In the genomic region with DNA sequence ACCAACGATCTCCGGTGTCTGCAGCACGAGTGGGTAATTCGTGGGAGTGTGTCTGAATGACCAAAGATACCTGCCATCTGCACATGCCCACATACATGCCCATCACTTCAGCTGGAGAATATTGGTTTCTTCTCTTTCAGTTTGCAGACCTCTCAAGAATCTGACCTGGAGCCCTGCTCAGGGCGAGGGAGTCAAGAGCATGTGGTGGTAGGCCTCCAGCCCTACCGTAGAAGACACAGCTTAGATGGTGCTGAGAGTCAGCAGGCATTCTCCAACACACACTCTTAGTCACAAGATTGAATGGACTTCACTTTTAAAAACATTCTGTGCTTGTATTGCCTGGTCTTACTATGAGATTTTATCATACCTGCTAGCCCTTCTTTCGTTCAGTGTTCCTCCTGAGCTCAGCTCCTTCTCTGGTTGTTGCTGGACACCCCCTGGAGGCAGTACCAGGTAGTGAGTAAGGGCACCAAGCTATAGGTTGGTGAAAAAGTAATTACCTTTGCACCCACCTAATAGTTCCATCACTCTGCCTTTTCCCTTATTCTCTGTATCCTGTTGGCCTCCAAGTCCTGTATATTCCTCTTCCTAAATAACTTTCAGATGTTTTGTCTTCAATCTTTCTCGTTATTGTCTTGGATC, we compare ENCODE assay signal across 8 cellular contexts.
A peak's percentile ranks its signal among the peaks of the same experiment; 100 is the strongest.
DNase-seq lines count a peak whose midpoint lies in the region; ATAC-seq and TF ChIP-seq lines count a peak whose summit lies in the region.

No MANE protein-coding gene starts in this region.

- no peaks in the 10 kb centered on the region for H4K20me1 ChIP-seq in mammary epithelial cell (ENCODE audit: insufficient read depth, low read length)

- 82% methylated on average over 8 of the region's 8 CpGs for WGBS in mammary epithelial cell (ENCODE audit: low coverage, missing lambda C conversion rate)

- no peaks in the 10 kb centered on the region for H3K79me2 ChIP-seq in mammary epithelial cell (ENCODE audit: insufficient read depth, low read length)

- BruUV-seq in mammary epithelial cell (replicated peaks; lab: Mats Ljungman, UMichigan) = no TSS peak

- H3K36me3 ChIP-seq in mammary epithelial cell (ENCODE audit: insufficient read depth, low read length) = no peaks in the 10 kb centered on the region

- H3K27ac ChIP-seq in mammary epithelial cell (ENCODE audit: insufficient read depth, low read depth, low read length) = no peak overlapping the region

- no peak overlapping the region for H3K4me3 ChIP-seq in mammary epithelial cell (replicated peaks in 1 of 3; ENCODE audit: insufficient read depth in 1 of 3, low read depth in 2 of 3, low read length in 3 of 3)

- DNase-seq in ELR (ENCODE audit: low read depth) = peak; percentile 2
- peak; percentile 1 for DNase-seq in HuH-7 (ENCODE audit: low spot score)
- DNase-seq in mammary epithelial cell = peak; percentile 10
- DNase-seq in neural crest cell (ENCODE audit: low read depth, low spot score) = peak; percentile 3
- DNase-seq in dedifferentiated amniotic fluid mesenchymal stem cell (ENCODE audit: extremely low spot score) = no peak
- DNase-seq in activated effector memory CD4-positive, alpha-beta T cell treated with anti-CD3 and anti-CD28 coated beads, Interleukin-2, amount 50 U/mL, for 16 hours = no peak
- DNase-seq in Ammon's horn (ENCODE audit: low spot score) = no peak

- no peaks in the 10 kb centered on the region for H3K9me3 Mint-ChIP-seq in neural crest cell

- H3K27ac Mint-ChIP-seq in neural crest cell (ENCODE audit: unreplicated experiment) = no peak overlapping the region

- intact Hi-C loops in mammary epithelial cell (cut with micrococcal nuclease) = loop anchor here (1.0 kb wide), 2 partner anchors 228 to 436 kb away; no protein-coding TSS in a partner anchor

- H3K27me3 Mint-ChIP-seq in neural crest cell (ENCODE audit: low read depth) = no peaks in the 10 kb centered on the region

- dilution Hi-C loops in mammary epithelial cell (cut with HindIII; ENCODE audit: low sequenced_read_pairs) = no loop called here

- TF ChIP-seq CTCF in mammary epithelial cell (conservative IDR thresholded peaks at IDR 0.05 in 1 of 2, IDR thresholded peaks at IDR 0.05 in 1 of 2; ENCODE audit: extremely low read depth in 1 of 2, insufficient read depth in 1 of 2, low read depth in 1 of 2, low read length in 2 of 2) (peak; percentile 44 to 73), neural crest cell (conservative IDR thresholded peaks at IDR 0.05) (peak; percentile 63)

- no peak for ATAC-seq in HG02885 (IDR thresholded peaks at IDR 0.05; ENCODE audit: poor library complexity, unreplicated experiment)

- no peaks in the 10 kb centered on the region for H3K27me3 ChIP-seq in mammary epithelial cell (ENCODE audit: insufficient read depth, low read length)

- H3K9ac ChIP-seq in mammary epithelial cell (ENCODE audit: insufficient read depth, low read length) = no peak overlapping the region

- no peak overlapping the region for H3K4me3 Mint-ChIP-seq in neural crest cell

- H3K36me3 Mint-ChIP-seq in neural crest cell (ENCODE audit: low read depth) = no peaks in the 10 kb centered on the region

- no peaks in the 10 kb centered on the region for H3K4me1 Mint-ChIP-seq in neural crest cell

- in situ Hi-C loops in mammary epithelial cell (cut with MboI; ENCODE audit: low sequenced_read_pairs in 2 of 2) = loop anchor here in 1 of 2 donors (25.0 kb wide), 1 partner anchor 437 kb away; no protein-coding TSS in a partner anchor

- no peaks in the 10 kb centered on the region for H3K4me1 ChIP-seq in mammary epithelial cell (ENCODE audit: insufficient read depth, low read length)

- CTCF ChIA-PET in mammary epithelial cell (lab: Charles Lee; ENCODE audit: low non-redundant PET) = interaction anchor here (0.5 to 1.7 kb wide), 6 partner anchors 220 to 438 kb away, joined by 3 to 13 read pairs (median 5); no protein-coding TSS in a partner anchor

- H3K4me2 ChIP-seq in mammary epithelial cell (ENCODE audit: insufficient read depth, low read depth, low read length) = no peak overlapping the region

- no peaks in the 10 kb centered on the region for H3K9me3 ChIP-seq in mammary epithelial cell (replicated peaks; ENCODE audit: insufficient read depth, low read length)

- H2AFZ ChIP-seq in mammary epithelial cell (ENCODE audit: low read depth, low read length) = no peak overlapping the region

Comparison
In these comparisons a context has a peak if more than half of its experiments do, and no peak if none do; other contexts are left out.
1. DNase-seq: peak in ELR (single experiment), HuH-7 (single experiment), mammary epithelial cell (single experiment) and neural crest cell (single experiment); none in dedifferentiated amniotic fluid mesenchymal stem cell (single experiment), activated effector memory CD4-positive, alpha-beta T cell treated with anti-CD3 and anti-CD28 coated beads, Interleukin-2, amount 50 U/mL, for 16 hours (single experiment) and Ammon's horn (single experiment).